In genomic region chr12:100494026-100494425, GRCh38 we compare ENCODE assay signal across 15 cellular contexts. TPM values are rescaled to one million over a fixed set of nuclear protein-coding genes. Genes with fewer than 3 reads are reported as not detected.
DNase-seq lines count a peak whose midpoint lies in the region; ATAC-seq and TF ChIP-seq lines count a peak whose summit lies in the region.
"Had no signal": no experiment of that assay in that cellular context is flagged by ENCODE, and none has a peak within 500 bp of the region (broad histone marks: within the 10 kb centered on the region; RNA-seq: fewer than 3 reads in every experiment).

No MANE protein-coding gene starts in this region.

- no peak overlapping the region for H3K4me3 ChIP-seq in RWPE2 (ENCODE audit: severe bottlenecking)
- peak overlapping the region; percentile 21 for H3K4me3 ChIP-seq in epithelial cell of proximal tubule (ENCODE audit: low read depth, low read length)
- H3K4me3 ChIP-seq: GM23248 had no signal

- H3K4me1 ChIP-seq in RWPE2 (ENCODE audit: insufficient read depth, poor library complexity, severe bottlenecking) = peaks cover 15% of the 10 kb centered on the region

- no peaks in the 10 kb centered on the region for H3K27me3 ChIP-seq in RWPE2 (ENCODE audit: insufficient read depth, poor library complexity, severe bottlenecking)

- ATAC-seq in RWPE2 (ENCODE audit: low read depth) (no peak), HG03139 (IDR thresholded peaks at IDR 0.05; ENCODE audit: unreplicated experiment) (no peak), HG03469 (IDR thresholded peaks at IDR 0.05; ENCODE audit: unreplicated experiment) (no peak)

- H3K36me3 ChIP-seq in RWPE2 (ENCODE audit: low read depth) = no peaks in the 10 kb centered on the region

- peak overlapping the region; percentile 42 for H3K27ac ChIP-seq in RWPE2 (ENCODE audit: poor library complexity, severe bottlenecking)
- H3K27ac ChIP-seq: GM23248 had no signal

- no peak for DNase-seq in RWPE2 (ENCODE audit: low spot score)
- DNase-seq in epithelial cell of proximal tubule (ENCODE audit: low read depth) = no peak
- DNase-seq in renal cortical epithelial cell (ENCODE audit: low read depth) = peak; percentile 59
- no peak for DNase-seq in NCI-H1048 (lab: John Stamatoyannopoulos, UW)
- DNase-seq: C1 segment of cervical spinal cord; CD4-positive, alpha-beta memory T cell; COR-L47; DMS153; DND-41; GM23248; H7 had no signal

- TF ChIP-seq CTCF in RWPE2 (IDR thresholded peaks at IDR 0.05; ENCODE audit: poor library complexity, severe bottlenecking) = no peak
- no peak for TF ChIP-seq CTCF in epithelial cell of proximal tubule (conservative IDR thresholded peaks at IDR 0.05; ENCODE audit: low read depth, low read length)

- no peaks in the 10 kb centered on the region for H3K9me3 ChIP-seq in RWPE2 (ENCODE audit: severe bottlenecking)

RNA-seq across cellular contexts. Expression of gene NR1H4, which starts 20.4 kb away (rescaled TPM):
- not detected in 2 replicates for total RNA-seq in epithelial cell of proximal tubule
- 15.5 and 60.5 TPM in 2 replicates for total RNA-seq in renal cortical epithelial cell
- total RNA-seq: A673; CD4-positive, alpha-beta memory T cell; GM23248; H1; H7 had no signal

Comparison
In these comparisons a context has a peak if more than half of its experiments do, and no peak if none do; other contexts are left out.
1. RNA of gene NR1H4, which starts 20.4 kb away (total RNA-seq): 15.5 to 60.5 TPM in renal cortical epithelial cell; not detected in epithelial cell of proximal tubule; every median in the first group is over 10 times any median in the second.